In the genomic region with DNA sequence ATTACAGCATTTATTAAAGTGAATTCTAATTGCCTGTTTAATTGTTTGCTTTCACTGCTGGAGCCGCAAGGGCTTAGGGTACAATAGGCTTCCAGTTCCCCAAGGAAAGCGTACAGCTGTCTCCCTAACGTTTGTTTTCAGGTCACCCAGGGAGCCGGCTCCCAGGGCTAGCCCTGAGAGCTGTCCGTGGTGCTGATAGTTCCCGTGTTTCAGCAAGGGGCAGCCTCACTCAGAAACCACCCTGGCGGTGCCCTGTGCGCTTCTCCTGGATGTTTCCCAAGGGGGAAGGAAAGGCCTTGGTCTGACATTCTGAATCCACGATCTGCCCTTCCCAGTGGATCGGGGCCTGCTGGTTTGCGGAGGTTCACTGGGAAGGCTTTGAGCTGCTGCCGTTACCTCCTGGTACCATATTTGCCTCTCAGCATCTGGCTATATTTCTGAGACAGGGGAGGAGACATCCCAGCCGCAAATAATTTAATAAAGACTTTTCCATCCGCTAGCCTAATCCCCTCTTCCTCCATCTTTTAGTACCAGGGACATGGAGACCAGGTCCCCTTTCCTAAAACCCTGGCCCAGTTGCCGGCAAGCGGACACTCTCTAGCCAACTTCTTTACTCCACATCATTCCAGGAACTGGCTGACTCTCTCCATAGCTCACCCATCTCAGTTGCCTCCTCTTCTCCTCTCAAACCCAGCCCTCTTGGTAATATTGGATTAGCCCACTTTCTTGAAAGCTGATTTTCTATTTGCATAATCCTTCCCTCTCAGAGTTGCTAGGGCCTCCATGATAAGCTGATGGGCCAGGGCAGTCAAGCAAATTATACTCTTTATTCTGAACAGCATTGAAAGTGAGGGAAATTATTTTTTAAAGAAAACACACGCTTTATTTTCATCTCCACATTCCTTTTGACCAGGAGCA, we compare ENCODE assay signal across 8 cellular contexts.
DNase-seq lines count a peak whose midpoint lies in the region; ATAC-seq, FAIRE-seq and TF ChIP-seq lines count a peak whose summit lies in the region.

No MANE protein-coding gene starts in this region.

- H3K27ac ChIP-seq in small intestine (ENCODE audit: low read depth in 1 of 2, low read length in 1 of 2) (no peak overlapping the region), vagina (no peak overlapping the region)

- WGBS in small intestine, 3 donors = 34 to 40% (median 35%) methylated on average over 17 of the region's 17 CpGs

- no peaks in the 10 kb centered on the region for H3K4me1 Mint-ChIP-seq in activated naive CD4-positive, alpha-beta T cell treated with anti-CD3 and anti-CD28 coated beads for 36 hours (ENCODE audit: low read depth)

- H3K27me3 Mint-ChIP-seq in activated naive CD4-positive, alpha-beta T cell treated with anti-CD3 and anti-CD28 coated beads for 36 hours (ENCODE audit: low read depth) = peaks cover 29% of the 10 kb centered on the region

- intact Hi-C loops in activated naive CD4-positive, alpha-beta T cell treated with anti-CD3 and anti-CD28 coated beads for 36 hours (cut with micrococcal nuclease) = no loop called here
- intact Hi-C loops in vagina (cut with DNase I) = no loop called here

- CTCF ChIA-PET in activated naive CD4-positive, alpha-beta T cell treated with anti-CD3 and anti-CD28 coated beads for 36 hours (lab: Charles Lee) = no interaction called here

- TF ChIP-seq CTCF in vagina (IDR thresholded peaks at IDR 0.05) = no peak

- H3K4me1 ChIP-seq in small intestine (ENCODE audit: control insufficient read depth in 2 of 2, insufficient read depth in 1 of 2, low read depth in 1 of 2, low read length in 1 of 2) (no peaks in the 10 kb centered on the region), vagina (no peaks in the 10 kb centered on the region)

- H3K9me3 Mint-ChIP-seq in activated naive CD4-positive, alpha-beta T cell treated with anti-CD3 and anti-CD28 coated beads for 36 hours = peaks cover 2% of the 10 kb centered on the region

- H3K27me3 ChIP-seq in small intestine (ENCODE audit: control insufficient read depth in 2 of 2, insufficient read depth in 2 of 2, low read length in 2 of 2) = peaks cover 0 to 4% of the 10 kb centered on the region in 2 donors
- H3K27me3 ChIP-seq in vagina = no peaks in the 10 kb centered on the region

- H3K27ac Mint-ChIP-seq in activated naive CD4-positive, alpha-beta T cell treated with anti-CD3 and anti-CD28 coated beads for 36 hours = no peak overlapping the region

- no peaks in the 10 kb centered on the region for H3K36me3 Mint-ChIP-seq in activated naive CD4-positive, alpha-beta T cell treated with anti-CD3 and anti-CD28 coated beads for 36 hours (ENCODE audit: low read depth)

- TF ChIP-seq POLR2A in erythroblast (IDR thresholded peaks at IDR 0.05; ENCODE audit: low read length) = no peak
- no peak for TF ChIP-seq POLR2A in vagina (IDR thresholded peaks at IDR 0.05)

- no peaks in the 10 kb centered on the region for H3K36me3 ChIP-seq in small intestine (ENCODE audit: control insufficient read depth in 2 of 2, insufficient read depth in 2 of 2, low read length in 2 of 2)
- no peaks in the 10 kb centered on the region for H3K36me3 ChIP-seq in vagina

- peak; percentile 60 for DNase-seq in activated naive CD4-positive, alpha-beta T cell treated with anti-CD3 and anti-CD28 coated beads for 36 hours
- no peak for DNase-seq in activated naive CD4-positive, alpha-beta T cell treated with Interleukin-2 at 50 U/mL for 16 hours
- peak; percentile 19 to 33 for DNase-seq in erythroblast (lab: John Stamatoyannopoulos, UW)
- DNase-seq in small intestine = peak; percentile 21
- DNase-seq in vagina (ENCODE audit: extremely low spot score in 2 of 2) = no peak
- no peak for DNase-seq in pons (ENCODE audit: low spot score)

- no peak overlapping the region for H3K4me3 Mint-ChIP-seq in activated naive CD4-positive, alpha-beta T cell treated with anti-CD3 and anti-CD28 coated beads for 36 hours

- FAIRE-seq in small intestine (lab: Jason Lieb, UNC) = no peak

- H3K4me3 ChIP-seq in small intestine (ENCODE audit: low read depth in 1 of 2, low read length in 2 of 2) (no peak overlapping the region), vagina (no peak overlapping the region)

- no peak for ATAC-seq in GM21717 (IDR thresholded peaks at IDR 0.05; ENCODE audit: unreplicated experiment)

- H3K9me3 ChIP-seq in small intestine (ENCODE audit: control insufficient read depth, low read depth) (no peaks in the 10 kb centered on the region), vagina (no peaks in the 10 kb centered on the region)

TF ChIP-seq in PFSK-1, 5 proteins besides CTCF, POLR2A, EP300 and RAD21:
- TF ChIP-seq, protein P1, sequence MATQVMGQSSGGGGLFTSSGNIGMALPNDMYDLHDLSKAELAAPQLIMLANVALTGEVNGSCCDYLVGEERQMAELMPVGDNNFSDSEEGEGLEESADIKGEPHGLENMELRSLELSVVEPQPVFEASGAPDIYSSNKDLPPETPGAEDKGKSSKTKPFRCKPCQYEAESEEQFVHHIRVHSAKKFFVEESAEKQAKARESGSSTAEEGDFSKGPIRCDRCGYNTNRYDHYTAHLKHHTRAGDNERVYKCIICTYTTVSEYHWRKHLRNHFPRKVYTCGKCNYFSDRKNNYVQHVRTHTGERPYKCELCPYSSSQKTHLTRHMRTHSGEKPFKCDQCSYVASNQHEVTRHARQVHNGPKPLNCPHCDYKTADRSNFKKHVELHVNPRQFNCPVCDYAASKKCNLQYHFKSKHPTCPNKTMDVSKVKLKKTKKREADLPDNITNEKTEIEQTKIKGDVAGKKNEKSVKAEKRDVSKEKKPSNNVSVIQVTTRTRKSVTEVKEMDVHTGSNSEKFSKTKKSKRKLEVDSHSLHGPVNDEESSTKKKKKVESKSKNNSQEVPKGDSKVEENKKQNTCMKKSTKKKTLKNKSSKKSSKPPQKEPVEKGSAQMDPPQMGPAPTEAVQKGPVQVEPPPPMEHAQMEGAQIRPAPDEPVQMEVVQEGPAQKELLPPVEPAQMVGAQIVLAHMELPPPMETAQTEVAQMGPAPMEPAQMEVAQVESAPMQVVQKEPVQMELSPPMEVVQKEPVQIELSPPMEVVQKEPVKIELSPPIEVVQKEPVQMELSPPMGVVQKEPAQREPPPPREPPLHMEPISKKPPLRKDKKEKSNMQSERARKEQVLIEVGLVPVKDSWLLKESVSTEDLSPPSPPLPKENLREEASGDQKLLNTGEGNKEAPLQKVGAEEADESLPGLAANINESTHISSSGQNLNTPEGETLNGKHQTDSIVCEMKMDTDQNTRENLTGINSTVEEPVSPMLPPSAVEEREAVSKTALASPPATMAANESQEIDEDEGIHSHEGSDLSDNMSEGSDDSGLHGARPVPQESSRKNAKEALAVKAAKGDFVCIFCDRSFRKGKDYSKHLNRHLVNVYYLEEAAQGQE (IDR thresholded peaks at IDR 0.05; ENCODE audit: insufficient read depth in 1 of 2, low read depth in 2 of 2, low read length in 2 of 2) = peak; percentile 87 to 95
- TF ChIP-seq TAF1 (IDR thresholded peaks at IDR 0.05; ENCODE audit: borderline replicate concordance, insufficient read depth, low read length) = no peak
- no peak for TF ChIP-seq POLR2AphosphoS5 (IDR thresholded peaks at IDR 0.05; ENCODE audit: low read depth, low read length)
- TF ChIP-seq SIN3A (IDR thresholded peaks at IDR 0.05; ENCODE audit: borderline replicate concordance, insufficient read depth, low read length) = no peak
- TF ChIP-seq FOXP2 (optimal IDR thresholded peaks at IDR 0.05; ENCODE audit: borderline replicate concordance, extremely low read depth, extremely low read length, insufficient read depth) = no peak

Comparison
In these comparisons a context has a peak if more than half of its experiments do, and no peak if none do; other contexts are left out.
1. DNase-seq: peak in activated naive CD4-positive, alpha-beta T cell treated with anti-CD3 and anti-CD28 coated beads for 36 hours (single experiment), erythroblast (2 of 2) and small intestine (single experiment); none in activated naive CD4-positive, alpha-beta T cell treated with Interleukin-2 at 50 U/mL for 16 hours (single experiment), vagina (0 of 2) and pons (single experiment).